9 cellular contexts compared by ENCODE assay signal in the genomic region with DNA sequence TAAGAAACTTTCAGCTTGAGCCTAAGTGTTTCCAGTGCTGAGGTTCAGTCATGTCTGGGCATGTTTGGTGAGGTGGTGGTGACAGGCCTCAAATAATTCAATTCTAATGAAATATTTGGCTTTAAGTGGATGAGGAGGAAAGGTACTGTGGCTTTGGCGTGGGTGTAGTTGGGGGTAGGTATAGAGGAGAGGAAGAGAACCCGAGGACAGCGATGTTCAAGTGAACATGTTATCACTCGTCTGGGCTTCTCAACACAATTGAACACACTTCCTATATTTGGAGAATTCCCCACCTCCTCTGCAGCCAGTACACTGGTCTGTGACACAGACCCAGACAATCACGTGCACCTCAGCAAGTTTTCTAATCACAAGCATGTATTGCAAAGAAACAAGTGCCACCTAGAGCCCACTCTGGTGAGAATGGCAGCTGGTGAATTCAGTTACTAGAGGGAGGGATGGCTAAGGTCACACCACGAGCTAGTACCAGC. TPM values are rescaled to one million over a fixed set of nuclear protein-coding genes. Genes with fewer than 3 reads are reported as not detected.
DNase-seq lines count a peak whose midpoint lies in the region; ATAC-seq, FAIRE-seq and TF ChIP-seq lines count a peak whose summit lies in the region.
"Had no signal": no experiment of that assay in that cellular context is flagged by ENCODE, and none has a peak within 500 bp of the region (broad histone marks: within the 10 kb centered on the region; RNA-seq: fewer than 3 reads in every experiment).

No MANE protein-coding gene starts in this region.

- no peaks in the 10 kb centered on the region for H3K36me3 Mint-ChIP-seq in astrocyte (ENCODE audit: low read depth, unreplicated experiment)

- H3K4me3 ChIP-seq in astrocyte (ENCODE audit: insufficient read depth, low read depth, low read length) (no peak overlapping the region), smooth muscle cell (no peak overlapping the region)

- H3K27me3 ChIP-seq in astrocyte (ENCODE audit: insufficient read depth, low read length) (no peaks in the 10 kb centered on the region), smooth muscle cell (ENCODE audit: low read depth) (no peaks in the 10 kb centered on the region)

- no peak overlapping the region for H3K27ac ChIP-seq in astrocyte (ENCODE audit: low read depth, low read length)
- H3K27ac ChIP-seq in smooth muscle cell (ENCODE audit: low read depth), result peak overlapping the region; percentile 85

- peaks cover 4% of the 10 kb centered on the region for H3K9me3 Mint-ChIP-seq in astrocyte (ENCODE audit: unreplicated experiment)

- H3K36me3 ChIP-seq in astrocyte (ENCODE audit: insufficient read depth, low read length), result no peaks in the 10 kb centered on the region
- H3K36me3 ChIP-seq in smooth muscle cell (ENCODE audit: low read depth), result no peaks in the 10 kb centered on the region

- H4K20me1 ChIP-seq in astrocyte (ENCODE audit: insufficient read depth, low read length), result no peaks in the 10 kb centered on the region
- no peaks in the 10 kb centered on the region for H4K20me1 ChIP-seq in smooth muscle cell (ENCODE audit: low read depth)

- peak overlapping the region; percentile 39 for H2AFZ ChIP-seq in astrocyte (ENCODE audit: low read depth, low read length)
- H2AFZ ChIP-seq in smooth muscle cell (ENCODE audit: low read depth), result peak overlapping the region; percentile 82

- H3K79me2 ChIP-seq in astrocyte (ENCODE audit: insufficient read depth, low read length) (no peaks in the 10 kb centered on the region), smooth muscle cell (ENCODE audit: low read depth) (no peaks in the 10 kb centered on the region)

- FAIRE-seq in astrocyte (lab: Jason Lieb, UNC), result peak; percentile 23

- no peak overlapping the region for H3K4me3 Mint-ChIP-seq in astrocyte (ENCODE audit: unreplicated experiment)

- WGBS in smooth muscle cell (ENCODE audit: low lambda C conversion rate), result 64% methylated on average over 6 of the region's 6 CpGs

- H3K4me1 ChIP-seq in astrocyte (ENCODE audit: insufficient read depth, low read length) (no peaks in the 10 kb centered on the region), smooth muscle cell (ENCODE audit: low read depth) (no peaks in the 10 kb centered on the region)

- H3K4me2 ChIP-seq in astrocyte (ENCODE audit: low read length) (no peak overlapping the region), smooth muscle cell (peak overlapping the region; percentile 20)

- H3K9me3 ChIP-seq in astrocyte (ENCODE audit: insufficient read depth, low read depth, low read length) (no peaks in the 10 kb centered on the region), smooth muscle cell (replicated peaks; ENCODE audit: low read depth) (no peaks in the 10 kb centered on the region)

- no peaks in the 10 kb centered on the region for H3F3A ChIP-seq in smooth muscle cell (ENCODE audit: low read depth)

- ATAC-seq in GM18502 (IDR thresholded peaks at IDR 0.05; ENCODE audit: poor library complexity, unreplicated experiment) (peak; percentile 85), GM21390 (IDR thresholded peaks at IDR 0.05; ENCODE audit: unreplicated experiment) (peak; percentile 66), HG03571 (IDR thresholded peaks at IDR 0.05; ENCODE audit: unreplicated experiment) (peak; percentile 64)

- peaks cover 16% of the 10 kb centered on the region for H3K4me1 Mint-ChIP-seq in astrocyte (ENCODE audit: low read depth, unreplicated experiment)

- TF ChIP-seq CTCF in astrocyte (IDR thresholded peaks at IDR 0.05; ENCODE audit: insufficient read depth, low read depth, low read length), result no peak
- no peak for TF ChIP-seq CTCF in smooth muscle cell (IDR thresholded peaks at IDR 0.05; ENCODE audit: borderline replicate concordance, insufficient read depth, poor library complexity, severe bottlenecking)

- no peaks in the 10 kb centered on the region for H3K27me3 Mint-ChIP-seq in astrocyte (ENCODE audit: low read depth, unreplicated experiment)

- no peak overlapping the region for H3K9ac ChIP-seq in astrocyte (ENCODE audit: low read length)
- peak overlapping the region; percentile 55 for H3K9ac ChIP-seq in smooth muscle cell (ENCODE audit: low read depth)

- peak overlapping the region; percentile 94 for H3K27ac Mint-ChIP-seq in astrocyte (ENCODE audit: unreplicated experiment)

- DNase-seq in astrocyte (ENCODE audit: low read depth), result peak; percentile 1
- DNase-seq in smooth muscle cell (lab: John Stamatoyannopoulos, UW; ENCODE audit: unreplicated experiment), result no peak
- DNase-seq in epidermal melanocyte (ENCODE audit: insufficient read length, low spot score), result no peak
- no peak for DNase-seq in OCI-M2 (lab: John Stamatoyannopoulos, UW; ENCODE audit: unreplicated experiment)
- DNase-seq in kidney glomerular epithelial cell (lab: John Stamatoyannopoulos, UW), result no peak

RNA-seq across cellular contexts. Expression of gene IFNG-AS1, which starts 53.0 kb away (rescaled TPM):
- total RNA-seq in astrocyte (not detected in 2 replicates), smooth muscle cell (0.49 and 0.76 TPM in 2 replicates)
- 0.11 TPM in 1 of 2 replicates, not detected in the other for polyA plus RNA-seq in smooth muscle cell
- total RNA-seq: T-helper 2 cell treated with Interferon-gamma antibody and Interleukin-4, amounts not matched to agents 100 ng/mL and 5 ng/mL, for 36 hours had no signal
